20 cellular contexts compared by ENCODE assay signal in the genomic region with DNA sequence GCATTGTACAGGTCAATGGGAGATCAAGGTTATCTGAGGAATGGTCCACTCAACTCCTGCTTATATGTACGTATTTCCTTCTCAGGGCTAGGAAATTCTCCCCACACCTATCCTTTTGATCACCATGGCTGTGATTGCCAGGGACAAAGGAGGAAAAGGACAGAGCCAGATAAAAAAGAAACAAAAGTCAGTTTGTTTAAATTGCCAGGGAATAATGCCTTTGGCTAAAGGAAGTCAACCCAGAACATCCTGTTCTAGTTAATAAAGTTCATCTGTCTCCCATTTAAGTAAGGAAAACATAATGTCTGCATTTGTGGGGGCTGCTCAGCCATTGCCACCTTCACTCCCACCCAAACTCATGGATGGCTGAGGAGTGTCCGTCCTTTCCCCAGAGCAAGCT.
DNase-seq lines count a peak whose midpoint lies in the region; ATAC-seq, FAIRE-seq and TF ChIP-seq lines count a peak whose summit lies in the region.
"Had no signal": no experiment of that assay in that cellular context is flagged by ENCODE, and none has a peak within 500 bp of the region (broad histone marks: within the 10 kb centered on the region; RNA-seq: fewer than 3 reads in every experiment).

No MANE protein-coding gene starts in this region.

- no peak overlapping the region for H3K4ac ChIP-seq in neuronal stem cell (ENCODE audit: low read length)

- no peak for DNase-seq in astrocyte (ENCODE audit: low read depth)
- DNase-seq in foreskin keratinocyte: no peak
- no peak for DNase-seq in neuronal stem cell (ENCODE audit: low spot score)
- no peak for DNase-seq in transverse colon
- DNase-seq in endothelial cell (ENCODE audit: low spot score): no peak
- no peak for DNase-seq in OCI-M1 (lab: John Stamatoyannopoulos, UW)
- DNase-seq in SHP77 (lab: John Stamatoyannopoulos, UW): no peak
- DNase-seq: activated CD4-positive, alpha-beta T cell treated with anti-CD3 and anti-CD28 coated beads, Interleukin-2, amount 50 U/mL, for 48 hours; activated gamma-delta T cell; CD4-positive, CD25-positive, alpha-beta regulatory T cell; GDM1; Karpas-422; NCI-H1694; NCI-H524 treated with DMSO at 0.1 percent for 48 hours; stimulated activated CD4-positive, alpha-beta T cell treated with anti-CD3 and anti-CD28 coated beads, Interleukin-4, amount 100 ng/mL, for 24 hours; T1000 had no signal

- H3K27ac Mint-ChIP-seq in astrocyte (ENCODE audit: unreplicated experiment): no peak overlapping the region
- no peak overlapping the region for H3K27ac Mint-ChIP-seq in endothelial cell (ENCODE audit: unreplicated experiment)
- H3K27ac Mint-ChIP-seq: CD4-positive, CD25-positive, alpha-beta regulatory T cell; stimulated activated effector memory CD8-positive, alpha-beta T cell treated with anti-CD3 and anti-CD28 coated beads, Interleukin-12 subunit alpha, Interleukin-12 subunit beta, amount 100 ng/mL, for 72 hours had no signal

- no peak overlapping the region for H4K91ac ChIP-seq in neuronal stem cell (ENCODE audit: low read depth, low read length, poor library complexity)

- in situ Hi-C loops in transverse colon (cut with MboI; ENCODE audit: low pct_ligation_motif_present in 1 of 4, low pct_unique_long_range_greater_than_20kb in 1 of 4, low sequenced_read_pairs in 3 of 4): no loop called here

- H3K18ac ChIP-seq in neuronal stem cell (ENCODE audit: low read length): no peak overlapping the region

- H2BK12ac ChIP-seq in neuronal stem cell (ENCODE audit: low read length): no peak overlapping the region

- H3K27ac ChIP-seq in astrocyte (ENCODE audit: low read depth, low read length): peak overlapping the region; percentile 28
- H3K27ac ChIP-seq in foreskin keratinocyte: no peak overlapping the region
- H3K27ac ChIP-seq in neuronal stem cell (replicated peaks; ENCODE audit: low read length): no peak overlapping the region
- H3K27ac ChIP-seq in transverse colon: peak overlapping the region in 3 of 4 donors; percentile 23 to 53 (median 41)

- no peak overlapping the region for H3K14ac ChIP-seq in neuronal stem cell (ENCODE audit: low read length)

- no peak overlapping the region for H2AK5ac ChIP-seq in neuronal stem cell (ENCODE audit: low read depth, low read length)

- H3K27me3 ChIP-seq in astrocyte (ENCODE audit: insufficient read depth, low read length) (no peaks in the 10 kb centered on the region), foreskin keratinocyte (no peaks in the 10 kb centered on the region), neuronal stem cell (ENCODE audit: control insufficient read depth in 3 of 3, insufficient read depth in 3 of 3, low read depth in 1 of 3, low read length in 3 of 3) (no peaks in the 10 kb centered on the region), transverse colon (no peaks in the 10 kb centered on the region)

- no peaks in the 10 kb centered on the region for H3K79me2 ChIP-seq in astrocyte (ENCODE audit: insufficient read depth, low read length)

- H2AFZ ChIP-seq in astrocyte (ENCODE audit: low read depth, low read length) (no peak overlapping the region), neuronal stem cell (ENCODE audit: low read length) (peak overlapping the region; percentile 12)

- H2BK5ac ChIP-seq in neuronal stem cell (ENCODE audit: low read length): no peak overlapping the region

- H3K4me1 ChIP-seq in astrocyte (ENCODE audit: insufficient read depth, low read length) (peaks cover 38% of the 10 kb centered on the region), foreskin keratinocyte (peaks cover 16% of the 10 kb centered on the region), neuronal stem cell (ENCODE audit: control insufficient read depth in 2 of 2, insufficient read depth in 1 of 2, low read depth in 1 of 2, low read length in 2 of 2) (no peaks in the 10 kb centered on the region), transverse colon (peaks cover 9 to 29% (median 11%) of the 10 kb centered on the region in 4 donors)

- no peak overlapping the region for H2BK15ac ChIP-seq in neuronal stem cell (ENCODE audit: low read length)

- H4K20me1 ChIP-seq in astrocyte (ENCODE audit: insufficient read depth, low read length): no peaks in the 10 kb centered on the region

- H3K23ac ChIP-seq in neuronal stem cell (ENCODE audit: low read depth, low read length, poor library complexity): no peak overlapping the region

- no peak for FAIRE-seq in astrocyte (lab: Jason Lieb, UNC)
- FAIRE-seq: bronchial epithelial cell, H54 had no signal

- H3K4me2 ChIP-seq in astrocyte (ENCODE audit: low read length): peak overlapping the region; percentile 10
- no peak overlapping the region for H3K4me2 ChIP-seq in neuronal stem cell (ENCODE audit: insufficient read depth, low read length, poor library complexity, severe bottlenecking)

- no peak overlapping the region for H3K4me3 ChIP-seq in astrocyte (ENCODE audit: insufficient read depth, low read depth, low read length)
- H3K4me3 ChIP-seq in neuronal stem cell (ENCODE audit: low read length in 2 of 2): no peak overlapping the region
- H3K4me3 ChIP-seq in transverse colon: no peak overlapping the region

- no CpG with 5 or more reads among the region's 2 CpGs for WGBS in neuronal stem cell (ENCODE audit: extremely low coverage in 2 of 2, insufficient read length in 2 of 2, insufficient replicate concordance in 1 of 2), 2 donors
- 50 to 68% methylated on average over 1 to 2 of the region's 2 CpGs for WGBS in transverse colon (ENCODE audit: low coverage in 1 of 2), 2 donors

- H3K36me3 Mint-ChIP-seq in astrocyte (ENCODE audit: low read depth, unreplicated experiment) (peaks cover 28% of the 10 kb centered on the region), endothelial cell (ENCODE audit: low read depth, unreplicated experiment) (no peaks in the 10 kb centered on the region)
- H3K36me3 Mint-ChIP-seq: CD4-positive, CD25-positive, alpha-beta regulatory T cell; stimulated activated effector memory CD8-positive, alpha-beta T cell treated with anti-CD3 and anti-CD28 coated beads, Interleukin-12 subunit alpha, Interleukin-12 subunit beta, amount 100 ng/mL, for 72 hours had no signal

- peak overlapping the region; percentile 3 for H3K9ac ChIP-seq in astrocyte (ENCODE audit: low read length)
- no peak overlapping the region for H3K9ac ChIP-seq in neuronal stem cell (ENCODE audit: low read depth, low read length, poor library complexity)

- no peak for TF ChIP-seq POLR2A in transverse colon (IDR thresholded peaks at IDR 0.05)

- no peak overlapping the region for H3K4me3 Mint-ChIP-seq in astrocyte (ENCODE audit: unreplicated experiment)
- H3K4me3 Mint-ChIP-seq in endothelial cell (ENCODE audit: unreplicated experiment): no peak overlapping the region
- H3K4me3 Mint-ChIP-seq: CD4-positive, CD25-positive, alpha-beta regulatory T cell; stimulated activated effector memory CD8-positive, alpha-beta T cell treated with anti-CD3 and anti-CD28 coated beads, Interleukin-12 subunit alpha, Interleukin-12 subunit beta, amount 100 ng/mL, for 72 hours had no signal

- H3K27me3 Mint-ChIP-seq in astrocyte (ENCODE audit: low read depth, unreplicated experiment) (no peaks in the 10 kb centered on the region), endothelial cell (ENCODE audit: unreplicated experiment) (peaks cover 1% of the 10 kb centered on the region)
- H3K27me3 Mint-ChIP-seq: CD4-positive, CD25-positive, alpha-beta regulatory T cell had no signal

- peak; percentile 16 for ATAC-seq in foreskin keratinocyte
- no peak for ATAC-seq in HG02973 (IDR thresholded peaks at IDR 0.05; ENCODE audit: unreplicated experiment)
- ATAC-seq: stimulated activated effector memory CD8-positive, alpha-beta T cell treated with anti-CD3 and anti-CD28 coated beads, Interleukin-12 subunit alpha, Interleukin-12 subunit beta, amount 100 ng/mL, for 72 hours had no signal

- H3K9me3 Mint-ChIP-seq in astrocyte (ENCODE audit: unreplicated experiment) (no peaks in the 10 kb centered on the region), endothelial cell (ENCODE audit: unreplicated experiment) (no peaks in the 10 kb centered on the region)

- TF ChIP-seq EP300 in transverse colon (IDR thresholded peaks at IDR 0.05; ENCODE audit: low read depth): no peak

- no peak overlapping the region for H2BK120ac ChIP-seq in neuronal stem cell (ENCODE audit: low read depth, low read length)

- intact Hi-C loops in transverse colon (cut with DNase I; ENCODE audit: low total_unique reads): no loop called here

- no peaks in the 10 kb centered on the region for H3K9me3 ChIP-seq in astrocyte (ENCODE audit: insufficient read depth, low read depth, low read length)
- peaks cover 5 to 7% of the 10 kb centered on the region in 2 donors for H3K9me3 ChIP-seq in neuronal stem cell (replicated peaks in 1 of 2; ENCODE audit: control insufficient read depth in 2 of 2, insufficient read depth in 1 of 2, low read depth in 1 of 2, low read length in 2 of 2)
- no peaks in the 10 kb centered on the region for H3K9me3 ChIP-seq in transverse colon

- peaks cover 21% of the 10 kb centered on the region for H3K4me1 Mint-ChIP-seq in astrocyte (ENCODE audit: low read depth, unreplicated experiment)
- peaks cover 18% of the 10 kb centered on the region for H3K4me1 Mint-ChIP-seq in endothelial cell (ENCODE audit: unreplicated experiment)
- H3K4me1 Mint-ChIP-seq: CD4-positive, CD25-positive, alpha-beta regulatory T cell had no signal

- no peaks in the 10 kb centered on the region for H3K36me3 ChIP-seq in astrocyte (ENCODE audit: insufficient read depth, low read length)
- peaks cover 0 to 15% of the 10 kb centered on the region in 2 donors for H3K36me3 ChIP-seq in neuronal stem cell (replicated peaks in 1 of 2; ENCODE audit: control insufficient read depth in 2 of 2, insufficient read depth in 2 of 2, low read length in 2 of 2)
- H3K36me3 ChIP-seq in transverse colon: no peaks in the 10 kb centered on the region

- no peak for TF ChIP-seq CTCF in astrocyte (IDR thresholded peaks at IDR 0.05; ENCODE audit: insufficient read depth, low read depth, low read length)
- TF ChIP-seq CTCF in foreskin keratinocyte (conservative IDR thresholded peaks at IDR 0.05): no peak
- TF ChIP-seq CTCF in transverse colon (IDR thresholded peaks at IDR 0.05): no peak
- no peak for TF ChIP-seq CTCF in endothelial cell (IDR thresholded peaks at IDR 0.05; ENCODE audit: unreplicated experiment)

- no peaks in the 10 kb centered on the region for H3K79me1 ChIP-seq in neuronal stem cell (ENCODE audit: low read depth, low read length)

- H4K8ac ChIP-seq in neuronal stem cell (ENCODE audit: low read depth, low read length): no peak overlapping the region

Comparison
In these comparisons a context has a peak if more than half of its experiments do, and no peak if none do; other contexts are left out.
1. H3K27ac ChIP-seq: peak in astrocyte (single experiment) and transverse colon (3 of 4); none in foreskin keratinocyte (single experiment) and neuronal stem cell (single experiment).